8 cellular contexts compared by ENCODE assay signal in the genomic region with DNA sequence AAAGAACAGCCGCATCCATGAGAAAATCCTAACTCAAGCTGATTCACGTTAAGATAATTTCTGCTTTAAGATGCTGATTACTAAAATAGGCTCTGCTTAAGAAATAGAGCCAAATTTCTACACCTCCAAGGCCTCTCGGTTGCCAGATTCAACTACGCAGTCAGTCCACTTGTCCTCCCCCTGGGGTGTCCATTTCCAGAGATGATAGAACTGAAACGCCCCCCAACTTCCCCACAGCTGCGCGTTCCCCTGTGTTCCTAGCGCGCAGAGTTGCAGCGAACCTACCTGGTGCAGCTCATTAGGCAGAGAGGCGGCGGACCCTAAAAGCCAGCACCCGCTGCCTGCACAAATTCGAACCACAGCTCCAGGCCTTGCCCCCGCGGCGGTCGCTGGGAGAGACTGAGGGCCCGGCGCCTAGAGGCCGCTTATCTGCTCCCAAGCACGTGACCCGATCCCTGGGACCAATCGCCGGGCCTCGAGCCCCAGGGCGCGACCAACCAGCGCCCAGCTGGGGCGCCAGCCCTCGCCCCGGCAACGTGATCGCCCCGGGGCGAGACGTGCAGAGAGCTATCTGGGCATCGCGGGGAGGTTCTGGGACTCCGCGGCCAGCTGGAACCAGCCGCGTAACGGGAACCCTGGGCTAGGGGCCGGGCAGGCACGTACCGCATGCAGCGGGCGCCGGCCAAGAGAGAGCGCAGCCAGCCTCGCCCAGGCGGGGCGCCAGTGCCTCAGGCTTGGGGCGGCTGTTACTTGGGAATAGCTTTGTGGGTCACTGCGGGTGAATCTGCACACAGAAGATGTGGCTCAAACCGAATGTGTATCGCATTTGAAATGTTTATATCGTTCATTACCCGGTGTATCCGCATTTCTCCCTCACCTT. TPM values are rescaled to one million over a fixed set of nuclear protein-coding genes. Genes with fewer than 3 reads are reported as not detected.
DNase-seq lines count a peak whose midpoint lies in the region; ATAC-seq and TF ChIP-seq lines count a peak whose summit lies in the region.

A gene (minus strand): TSS at position 401 of the 880 bp plus-strand sequence. CDS start 102 bp downstream, at position 299.

- BruUV-seq in Calu3 (replicated peaks; lab: Mats Ljungman, UMichigan), result TSS peak; percentile 73

- peaks cover 15% of the 10 kb centered on the region for H3K4me1 Mint-ChIP-seq in Calu3 (ENCODE audit: low read depth, unreplicated experiment)

- peak within 1 kb of the TSS; percentile 41 for H3K27ac Mint-ChIP-seq in Calu3 (ENCODE audit: unreplicated experiment)

- no peaks in the 10 kb centered on the region for H3K27me3 Mint-ChIP-seq in Calu3 (ENCODE audit: unreplicated experiment)

- TF ChIP-seq CTCF in Calu3 (IDR thresholded peaks at IDR 0.05; ENCODE audit: unreplicated experiment), result no peak

- H3K4me3 Mint-ChIP-seq in Calu3 (ENCODE audit: low read depth, unreplicated experiment), result peak within 1 kb of the TSS; percentile 92

- H3K36me3 Mint-ChIP-seq in Calu3 (ENCODE audit: insufficient read depth, unreplicated experiment), result peaks cover 19% of the 10 kb centered on the region

- intact Hi-C loops in Calu3 (cut with micrococcal nuclease; ENCODE audit: unreplicated experiment), result loop anchor here (5.0 kb wide), 1 partner anchor 36 kb away; no protein-coding TSS in a partner anchor

- ATAC-seq in GM21515 (IDR thresholded peaks at IDR 0.05; ENCODE audit: unreplicated experiment) (peak; percentile 53), HG03095 (IDR thresholded peaks at IDR 0.05; ENCODE audit: unreplicated experiment) (no peak)

- CTCF ChIA-PET in Calu3 (lab: Charles Lee), result interaction anchor here (0.6 to 1.9 kb wide), 10 partner anchors 11 to 667 kb away, joined by 3 to 9 read pairs (median 6); no protein-coding TSS in a partner anchor

- H3K9me3 Mint-ChIP-seq in Calu3 (ENCODE audit: low read depth, unreplicated experiment), result no peaks in the 10 kb centered on the region

- peak; percentile 84 for DNase-seq in Calu3
- peak; percentile 15 for DNase-seq in KG1 (lab: John Stamatoyannopoulos, UW)
- DNase-seq in T-helper 1 cell, result peak in 3 of 5 donors; percentile 10 to 45 (median 10)
- DNase-seq in brain pericyte (ENCODE audit: low read depth, low spot score), result peak; percentile 76
- DNase-seq in iPS DF 19.7 (ENCODE audit: low read depth, low spot score), result peak; percentile 40
- DNase-seq in putamen (ENCODE audit: low spot score), result peak; percentile 92

RNA-seq across cellular contexts. Expression of the gene that starts here (rescaled TPM):
- total RNA-seq in Calu3 (2022), result 5.5 and 7.8 TPM in 2 replicates

Comparison
In these comparisons a context has a peak if more than half of its experiments do, and no peak if none do; other contexts are left out.
1. DNase-seq: peak in every context shown above with its lines; median percentile 92 in putamen; 84 in Calu3; 76 in brain pericyte; 40 in iPS DF 19.7; 15 in KG1; 10 in T-helper 1 cell.